ENCODE assay signal across 9 cellular contexts in the genomic region with DNA sequence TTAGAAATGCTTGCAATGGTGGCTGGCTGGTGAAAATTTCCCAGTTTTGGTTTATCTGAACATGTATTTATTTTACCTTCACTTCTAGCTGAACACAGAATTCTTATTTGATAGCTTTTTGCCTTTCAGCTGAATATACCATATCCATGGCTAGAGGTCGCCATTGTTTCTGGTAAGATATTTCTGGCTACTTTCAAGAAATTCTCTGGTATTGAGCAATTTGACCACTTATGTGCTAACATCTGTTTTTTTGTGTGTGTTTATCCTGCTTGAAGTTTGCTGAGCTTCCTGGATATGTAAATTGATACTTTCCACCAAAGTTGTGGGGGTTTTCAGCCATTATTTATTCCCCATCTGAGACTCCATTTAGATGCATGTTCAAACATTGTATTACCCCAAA.
A peak's percentile ranks its signal among the peaks of the same experiment; 100 is the strongest.
DNase-seq lines count a peak whose midpoint lies in the region; ATAC-seq and TF ChIP-seq lines count a peak whose summit lies in the region.
"Had no signal": no experiment of that assay in that cellular context is flagged by ENCODE, and none has a peak within 500 bp of the region (broad histone marks: within the 10 kb centered on the region; RNA-seq: fewer than 3 reads in every experiment).

No MANE protein-coding gene starts in this region.

- no peak overlapping the region for H3K27ac ChIP-seq in coronary artery
- H3K27ac ChIP-seq: dorsolateral prefrontal cortex had no signal

- intact Hi-C loops in activated B cell treated with CpG ODN at 0.5 μM for 24 hours (cut with micrococcal nuclease): no loop called here

- peaks cover 2% of the 10 kb centered on the region for H3K36me3 Mint-ChIP-seq in activated B cell treated with CpG ODN at 0.5 μM for 24 hours (ENCODE audit: low read depth)
- H3K36me3 Mint-ChIP-seq in memory B cell: no peaks in the 10 kb centered on the region

- H3K27me3 Mint-ChIP-seq in activated B cell treated with CpG ODN at 0.5 μM for 24 hours: no peaks in the 10 kb centered on the region
- no peaks in the 10 kb centered on the region for H3K27me3 Mint-ChIP-seq in memory B cell

- CTCF ChIA-PET in activated B cell treated with CpG ODN at 0.5 μM for 24 hours (lab: Charles Lee): interaction anchor here (1.2 to 7.6 kb wide), 4 partner anchors 11 to 180 kb away, joined by 3 to 82 read pairs (median 7); no protein-coding TSS in a partner anchor

- H3K4me3 Mint-ChIP-seq in activated B cell treated with CpG ODN at 0.5 μM for 24 hours (peak overlapping the region; percentile 26), memory B cell (no peak overlapping the region)

- DNase-seq in EL: peak; percentile 62
- no peak for DNase-seq in activated B cell treated with CpG ODN at 0.5 μM for 24 hours
- DNase-seq in memory B cell (ENCODE audit: low spot score in 2 of 2): no peak
- no peak for DNase-seq in coronary artery (ENCODE audit: low spot score)
- DNase-seq in NCI-H2227 treated with DMSO at 0.1 percent for 48 hours (lab: John Stamatoyannopoulos, UW): no peak
- no peak for DNase-seq in 8988T
- DNase-seq: dorsolateral prefrontal cortex had no signal

- no peak overlapping the region for H3K4me3 ChIP-seq in coronary artery
- H3K4me3 ChIP-seq: dorsolateral prefrontal cortex had no signal

- H3K9me3 Mint-ChIP-seq in activated B cell treated with CpG ODN at 0.5 μM for 24 hours: no peaks in the 10 kb centered on the region
- H3K9me3 Mint-ChIP-seq in memory B cell: no peaks in the 10 kb centered on the region

- H3K27ac Mint-ChIP-seq in activated B cell treated with CpG ODN at 0.5 μM for 24 hours (peak overlapping the region; percentile 77), memory B cell (peak overlapping the region; percentile 74)

- POLR2A ChIA-PET in activated B cell treated with CpG ODN at 0.5 μM for 24 hours (lab: Charles Lee): interaction anchor here (1.3 to 1.7 kb wide), 3 partner anchors 75 to 183 kb away, joined by 3 to 9 read pairs (median 5); a partner anchor contains a TSS

- TF ChIP-seq CTCF in activated B cell treated with CpG ODN at 0.5 μM for 24 hours (IDR thresholded peaks at IDR 0.05): no peak
- TF ChIP-seq CTCF in coronary artery (IDR thresholded peaks at IDR 0.05): no peak

- H3K4me1 Mint-ChIP-seq in activated B cell treated with CpG ODN at 0.5 μM for 24 hours (peaks cover 82% of the 10 kb centered on the region), memory B cell (peaks cover 54% of the 10 kb centered on the region)

- peak; percentile 34 for ATAC-seq in HG03354 (IDR thresholded peaks at IDR 0.05; ENCODE audit: poor library complexity, severe bottlenecking, unreplicated experiment)
- no peak for ATAC-seq in activated B cell treated with CpG ODN at 0.5 μM for 24 hours (ENCODE audit: low read depth)
- ATAC-seq in memory B cell (ENCODE audit: low read depth): no peak
- ATAC-seq in GM21515 (IDR thresholded peaks at IDR 0.05; ENCODE audit: unreplicated experiment): no peak
